ENCODE assay signal across 10 cellular contexts in the genomic region with DNA sequence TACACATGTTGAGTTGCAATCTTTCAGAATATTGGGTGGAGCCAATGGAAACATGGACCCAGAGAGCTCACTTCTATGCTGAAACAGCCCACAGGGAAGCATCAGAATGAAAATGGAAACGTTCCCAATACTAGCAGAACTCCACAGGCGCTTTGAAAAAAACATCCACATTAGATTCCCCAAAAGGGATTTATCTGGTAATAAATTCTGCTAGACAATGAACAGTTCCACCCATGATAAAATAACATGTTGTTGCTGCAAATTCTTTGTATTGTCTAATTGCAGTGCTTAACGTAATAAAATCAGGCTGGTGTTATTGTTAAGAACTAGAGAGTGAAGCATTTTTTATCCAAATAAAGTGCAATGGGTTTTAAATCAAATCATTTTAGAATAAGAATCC.
"Had no signal": no experiment of that assay in that cellular context is flagged by ENCODE, and none has a peak within 500 bp of the region (broad histone marks: within the 10 kb centered on the region; RNA-seq: fewer than 3 reads in every experiment).

No MANE protein-coding gene starts in this region.

- DNase-seq: activated CD4-positive, alpha-beta T cell treated with anti-CD3 and anti-CD28 coated beads for 1 hour; activated CD4-positive, alpha-beta T cell treated with anti-CD3 and anti-CD28 coated beads, Interleukin-2, amount 50 U/mL, for 48 hours; activated gamma-delta T cell treated with Interleukin-2 at 50 U/mL for 16 hours; activated naive CD8-positive, alpha-beta T cell treated with anti-CD3 and anti-CD28 coated beads for 36 hours; activated T-cell treated with anti-CD3 and anti-CD28 coated beads, Interleukin-2, amount 50 U/mL, for 48 hours; immature natural killer cell; stimulated activated CD4-positive, alpha-beta T cell treated with anti-CD3 and anti-CD28 coated beads, Interleukin-4, amount 100 ng/mL, for 1 hour; stimulated activated naive CD8-positive, alpha-beta T cell treated with anti-CD3 and anti-CD28 coated beads, Interleukin-15, amount 100 ng/mL, for 72 hours had no signal

- H3K27me3 Mint-ChIP-seq: activated naive CD8-positive, alpha-beta T cell treated with anti-CD3 and anti-CD28 coated beads for 36 hours; natural killer cell treated with Interleukin-12 subunit alpha and Interleukin-12 subunit beta and Interleukin-15 and Interleukin-18, amount 100 ng/mL, for 72 hours; stimulated activated naive CD8-positive, alpha-beta T cell treated with anti-CD3 and anti-CD28 coated beads, Interleukin-15, amount 100 ng/mL, for 72 hours had no signal

- H3K27ac Mint-ChIP-seq: activated naive CD8-positive, alpha-beta T cell treated with anti-CD3 and anti-CD28 coated beads for 36 hours; natural killer cell treated with Interleukin-12 subunit alpha and Interleukin-12 subunit beta and Interleukin-15 and Interleukin-18, amount 100 ng/mL, for 72 hours; stimulated activated naive CD8-positive, alpha-beta T cell treated with anti-CD3 and anti-CD28 coated beads, Interleukin-15, amount 100 ng/mL, for 72 hours had no signal

- H3K27me3 ChIP-seq: tibial nerve had no signal

- ATAC-seq: natural killer cell treated with Interleukin-12 subunit alpha and Interleukin-12 subunit beta and Interleukin-15 and Interleukin-18, amount 100 ng/mL, for 72 hours; stimulated activated naive CD8-positive, alpha-beta T cell treated with anti-CD3 and anti-CD28 coated beads, Interleukin-15, amount 100 ng/mL, for 72 hours had no signal

- H3K9me3 ChIP-seq: tibial nerve had no signal

- H3K4me1 Mint-ChIP-seq: activated naive CD8-positive, alpha-beta T cell treated with anti-CD3 and anti-CD28 coated beads for 36 hours; stimulated activated naive CD8-positive, alpha-beta T cell treated with anti-CD3 and anti-CD28 coated beads, Interleukin-15, amount 100 ng/mL, for 72 hours had no signal

- H3K36me3 ChIP-seq: tibial nerve had no signal

- H3K4me3 Mint-ChIP-seq: activated naive CD8-positive, alpha-beta T cell treated with anti-CD3 and anti-CD28 coated beads for 36 hours; immature natural killer cell; natural killer cell treated with Interleukin-12 subunit alpha and Interleukin-12 subunit beta and Interleukin-15 and Interleukin-18, amount 100 ng/mL, for 72 hours; stimulated activated naive CD8-positive, alpha-beta T cell treated with anti-CD3 and anti-CD28 coated beads, Interleukin-15, amount 100 ng/mL, for 72 hours had no signal

- H3K4me3 ChIP-seq: tibial nerve had no signal

- H3K36me3 Mint-ChIP-seq: activated naive CD8-positive, alpha-beta T cell treated with anti-CD3 and anti-CD28 coated beads for 36 hours; immature natural killer cell; natural killer cell treated with Interleukin-12 subunit alpha and Interleukin-12 subunit beta and Interleukin-15 and Interleukin-18, amount 100 ng/mL, for 72 hours had no signal

- H3K9me3 Mint-ChIP-seq: activated naive CD8-positive, alpha-beta T cell treated with anti-CD3 and anti-CD28 coated beads for 36 hours; immature natural killer cell; natural killer cell treated with Interleukin-12 subunit alpha and Interleukin-12 subunit beta and Interleukin-15 and Interleukin-18, amount 100 ng/mL, for 72 hours; stimulated activated naive CD8-positive, alpha-beta T cell treated with anti-CD3 and anti-CD28 coated beads, Interleukin-15, amount 100 ng/mL, for 72 hours had no signal
